Comparison of ENCODE assay signal across 20 cellular contexts in genomic region chr7:101904019-101904418, GRCh38.
"Had no signal": no experiment of that assay in that cellular context is flagged by ENCODE, and none has a peak within 500 bp of the region (broad histone marks: within the 10 kb centered on the region; RNA-seq: fewer than 3 reads in every experiment).

No MANE protein-coding gene starts in this region.

- H3K27ac ChIP-seq: KMS-11, SJSA1, SK-N-MC had no signal

- H3K9me3 ChIP-seq: SJSA1 had no signal

- H3K4me3 ChIP-seq: SJSA1, SK-N-MC had no signal

- DNase-seq: IMR-90, NCI-H1092, NCI-H1105 treated with DMSO at 0.1 percent for 48 hours, NCI-H1417 treated with DMSO at 0.1 percent for 48 hours, NCI-H146, NCI-H1694 treated with DMSO at 0.1 percent for 48 hours, NCI-H1930, NCI-H2081, NCI-H2107, NCI-H2227 treated with DMSO at 0.1 percent for 48 hours, NCI-H524, NCI-H69, NCI-H774, Right ventricle myocardium superior, RPMI8226, SIG-M5 had no signal

- H3K36me3 ChIP-seq: SJSA1 had no signal

- ATAC-seq: HepG2 had no signal

- H3K27me3 ChIP-seq: SJSA1 had no signal
